1 cellular context compared by ENCODE assay signal in genomic region chr2:98665638-98666037, GRCh38.
TF ChIP-seq lines count a peak whose summit lies in the region.

No MANE protein-coding gene starts in this region.

TF ChIP-seq in HepG2, 621 proteins besides CTCF, POLR2A, EP300 and RAD21:
- TF ChIP-seq NKX3-1 (CRISPR knock-in tag; IDR thresholded peaks at IDR 0.05) (no peak), RERE (CRISPR knock-in tag; IDR thresholded peaks at IDR 0.05; ENCODE audit: low read depth) (no peak), ARNT (IDR thresholded peaks at IDR 0.05) (no peak)
TF ChIP-seq in HepG2: peak in this region for 0.
